In the genomic region with DNA sequence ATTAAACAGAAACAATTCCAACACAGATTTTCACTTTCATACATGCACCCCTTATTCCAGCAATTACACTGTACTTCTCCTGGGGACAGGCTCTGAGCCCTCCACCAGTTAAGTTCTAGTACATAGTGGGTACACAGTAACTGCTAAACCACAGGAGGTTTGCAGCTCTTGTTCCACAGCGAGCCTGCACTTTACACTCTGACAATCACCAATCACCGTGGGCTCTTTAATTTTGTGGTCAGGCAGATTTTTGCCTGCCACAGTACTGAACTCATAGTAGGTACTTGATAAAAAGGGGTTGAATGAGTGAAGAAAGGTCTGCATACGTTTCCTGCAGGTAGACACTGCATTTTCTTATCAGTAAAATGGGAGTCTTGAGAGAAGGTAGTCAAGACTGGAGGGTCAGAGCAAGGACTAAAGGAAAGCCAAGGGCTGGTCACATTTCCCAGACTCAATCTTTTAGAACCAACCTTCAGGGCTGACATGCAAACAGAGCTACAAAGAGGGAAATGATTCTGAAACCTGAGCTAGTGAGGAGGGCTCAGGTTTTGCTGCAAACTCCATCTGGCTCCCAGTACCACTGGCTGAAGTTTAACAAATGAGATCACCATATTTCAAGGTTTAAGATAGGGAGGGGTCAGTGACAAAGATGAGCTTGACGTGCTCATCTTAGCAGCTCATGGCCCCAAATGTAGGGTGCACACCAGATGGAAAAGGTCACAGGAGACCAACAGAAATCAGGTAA, we compare ENCODE assay signal across 13 cellular contexts.
DNase-seq lines count a peak whose midpoint lies in the region; ATAC-seq and TF ChIP-seq lines count a peak whose summit lies in the region.
"Had no signal": no experiment of that assay in that cellular context is flagged by ENCODE, and none has a peak within 500 bp of the region (broad histone marks: within the 10 kb centered on the region; RNA-seq: fewer than 3 reads in every experiment).

No MANE protein-coding gene starts in this region.

- POLR2A ChIA-PET in CD8-positive, alpha-beta T cell (lab: Charles Lee), result no interaction called here

- no peak overlapping the region for H3K4me3 ChIP-seq in CD8-positive, alpha-beta T cell (ENCODE audit: low read depth, low read length)
- H3K4me3 ChIP-seq: coronary artery, spleen had no signal

- H3K27ac ChIP-seq in substantia nigra (ENCODE audit: low read depth, low read length, poor library complexity, severe bottlenecking), result no peak overlapping the region
- no peak overlapping the region for H3K27ac ChIP-seq in CD8-positive, alpha-beta T cell (ENCODE audit: low read depth, low read length)
- H3K27ac ChIP-seq: coronary artery, spleen had no signal

- intact Hi-C loops in CD8-positive, alpha-beta T cell (cut with DNase I, micrococcal nuclease), result no loop called here

- no peaks in the 10 kb centered on the region for H3K27me3 Mint-ChIP-seq in glutamatergic neuron (ENCODE audit: unreplicated experiment)
- no peaks in the 10 kb centered on the region for H3K27me3 Mint-ChIP-seq in CD8-positive, alpha-beta T cell (ENCODE audit: low read depth)

- H3K27ac Mint-ChIP-seq in glutamatergic neuron (ENCODE audit: unreplicated experiment), result peak overlapping the region; percentile 48
- H3K27ac Mint-ChIP-seq in CD8-positive, alpha-beta T cell, result no peak overlapping the region

- H3K4me1 Mint-ChIP-seq in glutamatergic neuron (ENCODE audit: low read depth, unreplicated experiment), result peaks cover 26% of the 10 kb centered on the region
- no peaks in the 10 kb centered on the region for H3K4me1 Mint-ChIP-seq in CD8-positive, alpha-beta T cell (ENCODE audit: low read depth)

- no peaks in the 10 kb centered on the region for H3K9me3 ChIP-seq in CD8-positive, alpha-beta T cell (ENCODE audit: low read length)
- H3K9me3 ChIP-seq: spleen had no signal

- CTCF ChIA-PET in CD8-positive, alpha-beta T cell (lab: Charles Lee), result no interaction called here

- H3K4me3 Mint-ChIP-seq in glutamatergic neuron (ENCODE audit: unreplicated experiment), result peak overlapping the region; percentile 13
- H3K4me3 Mint-ChIP-seq in CD8-positive, alpha-beta T cell, result no peak overlapping the region

- TF ChIP-seq CTCF in glutamatergic neuron (IDR thresholded peaks at IDR 0.05; ENCODE audit: partially characterized antibody, unreplicated experiment), result no peak
- TF ChIP-seq CTCF in CD8-positive, alpha-beta T cell (IDR thresholded peaks at IDR 0.05), result no peak

- H3K27me3 ChIP-seq in CD8-positive, alpha-beta T cell (ENCODE audit: insufficient read depth, low read length), result no peaks in the 10 kb centered on the region
- H3K27me3 ChIP-seq: spleen had no signal

- H3K36me3 Mint-ChIP-seq in glutamatergic neuron (ENCODE audit: unreplicated experiment), result no peaks in the 10 kb centered on the region
- peaks cover 3% of the 10 kb centered on the region for H3K36me3 Mint-ChIP-seq in CD8-positive, alpha-beta T cell

- H3K9me3 Mint-ChIP-seq in glutamatergic neuron (ENCODE audit: unreplicated experiment), result no peaks in the 10 kb centered on the region
- no peaks in the 10 kb centered on the region for H3K9me3 Mint-ChIP-seq in CD8-positive, alpha-beta T cell

- no peaks in the 10 kb centered on the region for H3K4me1 ChIP-seq in CD8-positive, alpha-beta T cell (ENCODE audit: insufficient read depth, low read length)

- ATAC-seq in GM18873 (IDR thresholded peaks at IDR 0.05; ENCODE audit: low FRiP score, unreplicated experiment) (peak; percentile 67), GM21723 (IDR thresholded peaks at IDR 0.05; ENCODE audit: unreplicated experiment) (peak; percentile 80), HG03354 (IDR thresholded peaks at IDR 0.05; ENCODE audit: poor library complexity, severe bottlenecking, unreplicated experiment) (peak; percentile 68)
- no peak for ATAC-seq in CD8-positive, alpha-beta T cell
- ATAC-seq: HCT116 had no signal

- H3K36me3 ChIP-seq in CD8-positive, alpha-beta T cell (ENCODE audit: insufficient read depth, low read length), result no peaks in the 10 kb centered on the region
- H3K36me3 ChIP-seq: spleen had no signal

- DNase-seq in glutamatergic neuron (no peak), kidney glomerular epithelial cell (lab: John Stamatoyannopoulos, UW) (no peak), substantia nigra (lab: John Stamatoyannopoulos, UW) (no peak), COR-L47 (lab: John Stamatoyannopoulos, UW) (no peak)
- no peak for DNase-seq in CD8-positive, alpha-beta T cell
- DNase-seq: activated naive CD4-positive, alpha-beta T cell; head of caudate nucleus; spleen had no signal
